11 cellular contexts compared by ENCODE assay signal in genomic region chr4:55561884-55562283, GRCh38. TPM values are rescaled to one million over a fixed set of nuclear protein-coding genes. Genes with fewer than 3 reads are reported as not detected.
A peak's percentile ranks its signal among the peaks of the same experiment; 100 is the strongest.
DNase-seq lines count a peak whose midpoint lies in the region; ATAC-seq and TF ChIP-seq lines count a peak whose summit lies in the region.
"Had no signal": no experiment of that assay in that cellular context is flagged by ENCODE, and none has a peak within 500 bp of the region (broad histone marks: within the 10 kb centered on the region; RNA-seq: fewer than 3 reads in every experiment).

No MANE protein-coding gene starts in this region.

- ATAC-seq in GM19023 (IDR thresholded peaks at IDR 0.05; ENCODE audit: unreplicated experiment): peak; percentile 99
- peak; percentile 100 for ATAC-seq in HG02588 (IDR thresholded peaks at IDR 0.05; ENCODE audit: unreplicated experiment)
- peak; percentile 100 for ATAC-seq in HG03558 (IDR thresholded peaks at IDR 0.05; ENCODE audit: extremely low read depth, unreplicated experiment)
- ATAC-seq in memory B cell (ENCODE audit: low read depth): peak; percentile 98
- ATAC-seq in left cardiac atrium: no peak
- no peak for ATAC-seq in left lung

- no peak overlapping the region for H3K27ac Mint-ChIP-seq in memory B cell

- no peak overlapping the region for H3K4me3 ChIP-seq in left lung

- DNase-seq in memory B cell (ENCODE audit: low spot score in 2 of 2) (peak in 1 of 2 donors; percentile 18), left cardiac atrium (no peak), A172 (ENCODE audit: low spot score) (no peak), left lung (no peak), NCI-H446 (lab: John Stamatoyannopoulos, UW) (no peak)

- TF ChIP-seq CTCF in left lung (IDR thresholded peaks at IDR 0.05): no peak

- H3K36me3 Mint-ChIP-seq in memory B cell: peaks cover 2% of the 10 kb centered on the region

- H3K4me1 Mint-ChIP-seq in memory B cell: peaks cover 13% of the 10 kb centered on the region

- H3K27me3 ChIP-seq in left lung: no peaks in the 10 kb centered on the region

- H3K9me3 Mint-ChIP-seq in memory B cell: peaks cover 3% of the 10 kb centered on the region

- no peak overlapping the region for H3K4me3 Mint-ChIP-seq in memory B cell

- peaks cover 3% of the 10 kb centered on the region for H3K27me3 Mint-ChIP-seq in memory B cell

- no peaks in the 10 kb centered on the region for H3K9me3 ChIP-seq in left lung

- no peaks in the 10 kb centered on the region for H3K4me1 ChIP-seq in left lung

- no peaks in the 10 kb centered on the region for H3K36me3 ChIP-seq in left lung

- intact Hi-C loops in left cardiac atrium (cut with DNase I): no loop called here
- intact Hi-C loops in left lung (cut with DNase I): no loop called here

- H3K27ac ChIP-seq in left lung: no peak overlapping the region
- H3K27ac ChIP-seq: epithelial cell of prostate had no signal

RNA-seq across cellular contexts. Expression of gene CLOCK, which starts 15.2 kb away (rescaled TPM):
- total RNA-seq in left cardiac atrium (10 to 100 TPM; 26.8 to 33.5 TPM), left lung (10 to 100 TPM; 24.7 to 27.6 TPM)
- 33.8 and 35.1 TPM in 2 replicates for total RNA-seq in A172 (2014; rRNA removed; shearing (Covaris generic))

RNA-seq across cellular contexts. Expression of gene PDCL2, which starts 30.2 kb away (rescaled TPM):
- total RNA-seq in left cardiac atrium: not detected
- 2.9 TPM in 1 of 2 replicates, not detected in the other for total RNA-seq in A172 (2014; rRNA removed; shearing (Covaris generic))
- total RNA-seq in left lung: not detected
- total RNA-seq: G401, SK-MEL-5 had no signal

Comparison
In these comparisons a context has a peak if more than half of its experiments do, and no peak if none do; other contexts are left out.
1. ATAC-seq: peak in GM19023 (single experiment), HG02588 (single experiment), HG03558 (single experiment) and memory B cell (single experiment); none in left cardiac atrium (0 of 2) and left lung (single experiment).